ENCODE assay signal across 34 cellular contexts in genomic region chr17:81676906-81677305, GRCh38. TPM values are rescaled to one million over a fixed set of nuclear protein-coding genes. Genes with fewer than 3 reads are reported as not detected.
DNase-seq lines count a peak whose midpoint lies in the region; ATAC-seq and TF ChIP-seq lines count a peak whose summit lies in the region.
"Had no signal": no experiment of that assay in that cellular context is flagged by ENCODE, and none has a peak within 500 bp of the region (broad histone marks: within the 10 kb centered on the region; RNA-seq: fewer than 3 reads in every experiment).

No MANE protein-coding gene starts in this region.

- POLR2A ChIA-PET in RWPE1 (lab: Yijun Ruan, JAX; ENCODE audit: low non-redundant PET): no interaction called here
- POLR2A ChIA-PET in HEK293T (lab: Yijun Ruan, JAX): interaction anchor here (0.8 to 2.0 kb wide), 4 partner anchors 10 to 24 kb away, joined by 3 to 21 read pairs (median 4); partner anchors contain the start of genes CCDC137 and OXLD1

- H3K9me3 ChIP-seq in right atrium auricular region: no peaks in the 10 kb centered on the region
- H3K9me3 ChIP-seq in endodermal cell (ENCODE audit: control insufficient read depth, low read length): no peaks in the 10 kb centered on the region
- H3K9me3 ChIP-seq in ascending aorta: no peaks in the 10 kb centered on the region
- H3K9me3 ChIP-seq: BE2C, esophagus muscularis mucosa, right lobe of liver, spleen had no signal

- ATAC-seq in Right ventricle myocardium superior (ENCODE audit: poor library complexity) (no peak), GM19467 (IDR thresholded peaks at IDR 0.05; ENCODE audit: unreplicated experiment) (no peak)
- ATAC-seq: activated CD8-positive, alpha-beta memory T cell treated with anti-CD3 and anti-CD28 coated beads, Interleukin-2, amount 10 ng/mL, durations not matched to agents 7 days and 5 days; activated T-cell treated with anti-CD3 and anti-CD28 coated beads, Interleukin-2, amount 50 U/mL, for 4 hours; effector memory CD8-positive, alpha-beta T cell; T-helper 17 cell had no signal

- H3K27ac ChIP-seq in right atrium auricular region (no peak overlapping the region), RWPE1 (peak overlapping the region; percentile 30), endodermal cell (ENCODE audit: low read depth, low read length) (no peak overlapping the region), ascending aorta (no peak overlapping the region)
- H3K27ac ChIP-seq: esophagus muscularis mucosa, KMS-11, right lobe of liver, spleen had no signal

- no peak overlapping the region for H3K27ac Mint-ChIP-seq in endodermal cell
- H3K27ac Mint-ChIP-seq: activated CD8-positive, alpha-beta memory T cell treated with anti-CD3 and anti-CD28 coated beads, Interleukin-2, amount 10 ng/mL, durations not matched to agents 7 days and 5 days; activated naive CD8-positive, alpha-beta T cell treated with anti-CD3 and anti-CD28 coated beads for 36 hours; effector memory CD8-positive, alpha-beta T cell; mesothelial cell of epicardium; T-helper 17 cell had no signal

- WGBS in endodermal cell (ENCODE audit: insufficient coverage in 1 of 2, insufficient read length in 1 of 2), 2 experiments: 94 to 95% methylated on average over 10 to 17 of the region's 17 CpGs

- DNase-seq in Right ventricle myocardium superior: peak; percentile 28
- DNase-seq in right atrium auricular region (ENCODE audit: low spot score): no peak
- no peak for DNase-seq in RWPE1 (ENCODE audit: low spot score)
- DNase-seq in endodermal cell: peak; percentile 46
- no peak for DNase-seq in HEK293T (ENCODE audit: extremely low spot score)
- no peak for DNase-seq in ascending aorta (ENCODE audit: low spot score in 2 of 2)
- DNase-seq: ACHN; activated CD8-positive, alpha-beta memory T cell treated with anti-CD3 and anti-CD28 coated beads, Interleukin-2, amount 10 ng/mL, durations not matched to agents 7 days and 5 days; activated gamma-delta T cell; activated naive CD8-positive, alpha-beta T cell treated with anti-CD3 and anti-CD28 coated beads for 36 hours; activated T-cell treated with anti-CD3 and anti-CD28 coated beads, Interleukin-2, amount 50 U/mL, for 4 hours; aorta; BE2C; cortex of kidney; DMS79; effector memory CD8-positive, alpha-beta T cell; foreskin fibroblast; GF-D8; islet precursor cell; MM.1S; NCI-H1417 treated with DMSO at 0.1 percent for 48 hours; NCI-H345; NCI-H69; posterior cingulate gyrus; spleen; stimulated activated CD4-positive, alpha-beta T cell treated with anti-CD3 and anti-CD28 coated beads, Interleukin-2, amount 100 ng/mL, for 24 hours; stimulated activated naive CD8-positive, alpha-beta T cell treated with anti-CD3 and anti-CD28 coated beads, Interleukin-15, amount 100 ng/mL, for 72 hours; T-helper 17 cell had no signal

- intact Hi-C loops in Right ventricle myocardium superior (cut with DNase I) (no loop called here), ascending aorta (cut with DNase I) (no loop called here)

- H3K4me1 Mint-ChIP-seq in endodermal cell: no peaks in the 10 kb centered on the region
- H3K4me1 Mint-ChIP-seq: activated naive CD8-positive, alpha-beta T cell treated with anti-CD3 and anti-CD28 coated beads for 36 hours; mesothelial cell of epicardium had no signal

- H3K27me3 Mint-ChIP-seq in endodermal cell (ENCODE audit: insufficient read depth): no peaks in the 10 kb centered on the region
- H3K27me3 Mint-ChIP-seq: activated CD8-positive, alpha-beta memory T cell treated with anti-CD3 and anti-CD28 coated beads, Interleukin-2, amount 10 ng/mL, durations not matched to agents 7 days and 5 days; activated naive CD8-positive, alpha-beta T cell treated with anti-CD3 and anti-CD28 coated beads for 36 hours; effector memory CD8-positive, alpha-beta T cell; stimulated activated naive CD8-positive, alpha-beta T cell treated with anti-CD3 and anti-CD28 coated beads, Interleukin-15, amount 100 ng/mL, for 72 hours; T-helper 17 cell had no signal

- CTCF ChIA-PET in RWPE1 (lab: Yijun Ruan, JAX) (interaction anchor here (0.7 kb wide), 1 partner anchor 10 kb away, joined by 4 read pairs; the partner anchor contains the start of gene CCDC137), HEK293T (lab: Yijun Ruan, JAX) (no interaction called here)

- H3K27me3 ChIP-seq in right atrium auricular region: no peaks in the 10 kb centered on the region
- H3K27me3 ChIP-seq in endodermal cell (ENCODE audit: control insufficient read depth, insufficient read depth, low read length, poor library complexity, severe bottlenecking): no peaks in the 10 kb centered on the region
- no peaks in the 10 kb centered on the region for H3K27me3 ChIP-seq in ascending aorta
- H3K27me3 ChIP-seq: BE2C, esophagus muscularis mucosa, right lobe of liver, spleen had no signal

- no peak for TF ChIP-seq CTCF in right atrium auricular region (IDR thresholded peaks at IDR 0.05)
- no peak for TF ChIP-seq CTCF in RWPE1 (conservative IDR thresholded peaks at IDR 0.05; ENCODE audit: low read depth)
- TF ChIP-seq CTCF in endodermal cell (conservative IDR thresholded peaks at IDR 0.05): no peak
- no peak for TF ChIP-seq CTCF in ascending aorta (IDR thresholded peaks at IDR 0.05)

- H3K9ac ChIP-seq in endodermal cell (ENCODE audit: extremely low read depth, low read length, poor library complexity, severe bottlenecking): no peak overlapping the region
- H3K9ac ChIP-seq: KMS-11 had no signal

- H3K4me1 ChIP-seq in right atrium auricular region (peaks cover 0 to 13% of the 10 kb centered on the region in 2 donors), endodermal cell (ENCODE audit: control insufficient read depth, insufficient read depth, low read length) (no peaks in the 10 kb centered on the region), ascending aorta (no peaks in the 10 kb centered on the region)
- H3K4me1 ChIP-seq: BE2C had no signal

- H3K36me3 ChIP-seq in right atrium auricular region: peaks cover 18% of the 10 kb centered on the region
- H3K36me3 ChIP-seq in endodermal cell (ENCODE audit: control insufficient read depth, insufficient read depth, low read length): peaks cover 26% of the 10 kb centered on the region
- peaks cover 12 to 17% of the 10 kb centered on the region in 2 donors for H3K36me3 ChIP-seq in ascending aorta

- peaks cover 4% of the 10 kb centered on the region for H3K9me3 Mint-ChIP-seq in endodermal cell
- H3K9me3 Mint-ChIP-seq: activated naive CD8-positive, alpha-beta T cell treated with anti-CD3 and anti-CD28 coated beads for 36 hours; activated T-cell treated with anti-CD3 and anti-CD28 coated beads, Interleukin-2, amount 50 U/mL, for 4 hours; effector memory CD8-positive, alpha-beta T cell; mesothelial cell of epicardium; stimulated activated naive CD8-positive, alpha-beta T cell treated with anti-CD3 and anti-CD28 coated beads, Interleukin-15, amount 100 ng/mL, for 72 hours had no signal

- H3K36me3 Mint-ChIP-seq in endodermal cell (ENCODE audit: low read depth): peaks cover 25% of the 10 kb centered on the region

- no peak overlapping the region for H3K4me3 Mint-ChIP-seq in endodermal cell
- H3K4me3 Mint-ChIP-seq: activated CD8-positive, alpha-beta memory T cell treated with anti-CD3 and anti-CD28 coated beads, Interleukin-2, amount 10 ng/mL, durations not matched to agents 7 days and 5 days; activated naive CD8-positive, alpha-beta T cell treated with anti-CD3 and anti-CD28 coated beads for 36 hours; activated T-cell treated with anti-CD3 and anti-CD28 coated beads, Interleukin-2, amount 50 U/mL, for 4 hours; mesothelial cell of epicardium; stimulated activated naive CD8-positive, alpha-beta T cell treated with anti-CD3 and anti-CD28 coated beads, Interleukin-15, amount 100 ng/mL, for 72 hours had no signal

- H3K4me3 ChIP-seq in right atrium auricular region: no peak overlapping the region
- no peak overlapping the region for H3K4me3 ChIP-seq in endodermal cell (ENCODE audit: low read length)
- no peak overlapping the region for H3K4me3 ChIP-seq in ascending aorta
- H3K4me3 ChIP-seq: esophagus muscularis mucosa, right lobe of liver, spleen had no signal

TF ChIP-seq in HEK293T, 16 proteins besides CTCF, POLR2A, EP300 and RAD21:
- TF ChIP-seq HDGF (IDR thresholded peaks at IDR 0.05; ENCODE audit: borderline replicate concordance) (no peak), FOXK2 (IDR thresholded peaks at IDR 0.05) (no peak), NFRKB (IDR thresholded peaks at IDR 0.05) (no peak), SP1 (IDR thresholded peaks at IDR 0.05) (no peak)

RNA-seq across cellular contexts. Expression of gene ARL16, which starts 6.7 kb away (rescaled TPM):
- 11.9 TPM for total RNA-seq in Right ventricle myocardium superior
- total RNA-seq in right atrium auricular region: 10 to 100 TPM; 20.3 to 22.2 TPM
- total RNA-seq in endodermal cell: 10 to 100 TPM; 41.2 to 47.8 TPM
- polyA plus RNA-seq in endodermal cell (2013, experiment 1 of 2): 51.0 TPM
- polyA plus RNA-seq in endodermal cell (2013, experiment 2 of 2): 46.8 TPM
- total RNA-seq in ascending aorta: 21.0 TPM

RNA-seq across cellular contexts. Expression of gene HGS, which starts 6.9 kb away (rescaled TPM):
- 34.5 TPM for total RNA-seq in Right ventricle myocardium superior
- total RNA-seq in right atrium auricular region: 10 to 100 TPM; 33.7 to 59.5 TPM
- total RNA-seq in endodermal cell: 100 to 1,000 TPM; 114 to 130 TPM
- 127 TPM for polyA plus RNA-seq in endodermal cell (2013, experiment 1 of 2)
- 107 TPM for polyA plus RNA-seq in endodermal cell (2013, experiment 2 of 2)
- 211 TPM for total RNA-seq in ascending aorta

RNA-seq across cellular contexts. Expression of gene CCDC137, which starts 10.4 kb away (rescaled TPM):
- 4.8 TPM for total RNA-seq in Right ventricle myocardium superior
- 1 to 10 TPM; 3.8 to 5.1 TPM for total RNA-seq in right atrium auricular region
- total RNA-seq in endodermal cell: 10 to 100 TPM; 35.8 to 44.2 TPM
- polyA plus RNA-seq in endodermal cell (2013, experiment 1 of 2): 25.5 TPM
- polyA plus RNA-seq in endodermal cell (2013, experiment 2 of 2): 22.0 TPM
- total RNA-seq in ascending aorta: 15.8 TPM

RNA-seq across cellular contexts. Expression of gene OXLD1, which starts 10.5 kb away (rescaled TPM):
- 16.1 TPM for total RNA-seq in Right ventricle myocardium superior
- 10 to 100 TPM; 19.3 to 19.6 TPM for total RNA-seq in right atrium auricular region
- total RNA-seq in endodermal cell: 10 to 100 TPM; 30.2 to 36.5 TPM
- polyA plus RNA-seq in endodermal cell (2013, experiment 1 of 2): 30.5 TPM
- polyA plus RNA-seq in endodermal cell (2013, experiment 2 of 2): 25.5 TPM
- 96.1 TPM for total RNA-seq in ascending aorta

RNA-seq across cellular contexts. Expression of gene PDE6G, which starts 20.6 kb away (rescaled TPM):
- not detected for total RNA-seq in Right ventricle myocardium superior
- not detected for total RNA-seq in right atrium auricular region
- total RNA-seq in endodermal cell: 1 to 10 TPM; 3.2 to 4.3 TPM
- polyA plus RNA-seq in endodermal cell (2013, experiment 1 of 2): 1.6 TPM
- polyA plus RNA-seq in endodermal cell (2013, experiment 2 of 2): 0.95 TPM
- not detected for total RNA-seq in ascending aorta
- total RNA-seq: cardiac septum had no signal

Comparison
In these comparisons a context has a peak if more than half of its experiments do, and no peak if none do; other contexts are left out.
1. DNase-seq: peak in Right ventricle myocardium superior (single experiment) and endodermal cell (single experiment); none in right atrium auricular region (single experiment), RWPE1 (single experiment), HEK293T (single experiment) and ascending aorta (0 of 2).